Comparison of ENCODE assay signal across 8 cellular contexts in the genomic region with DNA sequence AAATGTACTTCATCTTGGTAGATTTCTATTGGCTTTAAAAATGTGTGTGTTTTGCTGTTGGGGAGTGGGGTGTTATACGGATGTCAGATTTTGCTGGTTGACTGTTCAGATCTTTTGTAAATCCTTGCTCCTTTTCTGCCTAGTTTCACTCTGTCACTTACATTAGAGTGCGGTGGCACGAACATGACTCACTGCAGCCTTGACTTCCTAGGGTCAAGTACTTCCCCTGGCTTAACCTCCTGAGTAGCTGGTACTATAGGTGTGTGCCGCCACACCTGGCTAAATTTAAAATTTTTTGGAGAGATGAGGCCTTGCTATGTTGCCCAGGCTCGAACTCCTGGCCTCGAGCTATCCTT. TPM values are rescaled to one million over a fixed set of nuclear protein-coding genes. Genes with fewer than 3 reads are reported as not detected.
DNase-seq lines count a peak whose midpoint lies in the region; ATAC-seq and TF ChIP-seq lines count a peak whose summit lies in the region.
"Not testable (repeated sequence)": the region's sequence is repeated elsewhere in the genome, so short reads cannot be mapped to it uniquely, and the experiment has no call there.

No MANE protein-coding gene starts in this region.

- not testable (repeated sequence) for H2AFZ ChIP-seq in HCT116 (ENCODE audit: low read depth, low read length, poor library complexity, severe bottlenecking)

- not testable (repeated sequence) for DNase-seq in AG04449 (ENCODE audit: low read depth, low spot score); HCT116 (ENCODE audit: low read depth, low spot score); SJSA1 (ENCODE audit: low read depth in 1 of 2, low spot score in 2 of 2); activated naive CD4-positive, alpha-beta T cell treated with anti-CD3 and anti-CD28 coated beads, Interleukin-2, amount 50 U/mL, for 72 hours (ENCODE audit: low spot score in 2 of 2); effector memory CD8-positive, alpha-beta T cell; natural killer cell treated with Interleukin-12 subunit alpha and Interleukin-12 subunit beta and Interleukin-15 and Interleukin-18, amount 100 ng/mL, for 72 hours (ENCODE audit: low spot score)

- not testable (repeated sequence) for TF ChIP-seq POLR2A in HCT116 (IDR thresholded peaks at IDR 0.05; ENCODE audit: borderline replicate concordance, extremely low read depth, insufficient read depth, insufficient read length)

- BruUV-seq in HCT116 (replicated peaks; lab: Mats Ljungman, UMichigan): not testable (repeated sequence)

- not testable (repeated sequence) for H3K4me1 ChIP-seq in HCT116 (ENCODE audit: control insufficient read depth in 1 of 2, insufficient read depth in 2 of 2, low read length in 2 of 2); SJSA1 (replicated peaks); iPS-18a (ENCODE audit: control insufficient read depth, low read depth, low read length)

- RAD21 ChIA-PET in HCT116 (lab: Charles Lee; ENCODE audit: low non-redundant PET in 1 of 2, low total read pairs in 2 of 2, uncharacterized antibody in 2 of 2, unreplicated experiment in 2 of 2): not testable (repeated sequence)

- ATAC-seq in HCT116; effector memory CD8-positive, alpha-beta T cell (replicated peaks); stimulated activated memory B cell treated with anti-CD40 and anti-IgM and Interleukin-4, amounts not matched to agents 10 μg/mL and 1 μg/mL and 100 μg/mL, for 72 hours: not testable (repeated sequence)
- ATAC-seq in activated naive CD4-positive, alpha-beta T cell treated with anti-CD3 and anti-CD28 coated beads, Interleukin-2, amount 50 U/mL, for 72 hours: peak in 1 of 2 donors; percentile 16
- ATAC-seq in natural killer cell treated with Interleukin-12 subunit alpha and Interleukin-12 subunit beta and Interleukin-15 and Interleukin-18, amount 100 ng/mL, for 72 hours: peak in 1 of 2 donors; percentile 31

- H3K36me3 Mint-ChIP-seq in activated naive CD4-positive, alpha-beta T cell treated with anti-CD3 and anti-CD28 coated beads, Interleukin-2, amount 50 U/mL, for 72 hours; natural killer cell treated with Interleukin-12 subunit alpha and Interleukin-12 subunit beta and Interleukin-15 and Interleukin-18, amount 100 ng/mL, for 72 hours; stimulated activated memory B cell treated with anti-CD40 and anti-IgM and Interleukin-4, amounts not matched to agents 10 μg/mL and 1 μg/mL and 100 μg/mL, for 72 hours: not testable (repeated sequence)
- H3K36me3 Mint-ChIP-seq in effector memory CD8-positive, alpha-beta T cell (ENCODE audit: insufficient read depth): peaks cover 12% of the 10 kb centered on the region

- H3K4me2 ChIP-seq in HCT116 (ENCODE audit: low read length): peak overlapping the region; percentile 71

- not testable (repeated sequence) for H3K9me3 ChIP-seq in HCT116 (ENCODE audit: control insufficient read depth in 1 of 2, insufficient read depth in 1 of 2, low read depth in 1 of 2, low read length in 2 of 2); SJSA1 (replicated peaks); iPS-18a (ENCODE audit: control insufficient read depth, low read depth, low read length)

- TF ChIP-seq RAD21 in HCT116 (IDR thresholded peaks at IDR 0.05; ENCODE audit: low read depth): not testable (repeated sequence)

- intact Hi-C loops in HCT116 (cut with micrococcal nuclease): not testable (repeated sequence)

- H3K27ac ChIP-seq in HCT116 (ENCODE audit: low read depth, low read length); iPS-18a (ENCODE audit: low read length): not testable (repeated sequence)
- H3K27ac ChIP-seq in SJSA1: peak overlapping the region; percentile 71; the same call in 1 of the 2 replicates

- H3K27me3 ChIP-seq in HCT116 (ENCODE audit: insufficient read depth, low read length); SJSA1 (replicated peaks); iPS-18a (ENCODE audit: control insufficient read depth, insufficient read depth, low read length): not testable (repeated sequence)

- not testable (repeated sequence) for H3K9me2 ChIP-seq in HCT116 (ENCODE audit: insufficient read depth)

- H3K9me3 Mint-ChIP-seq in activated naive CD4-positive, alpha-beta T cell treated with anti-CD3 and anti-CD28 coated beads, Interleukin-2, amount 50 U/mL, for 72 hours; effector memory CD8-positive, alpha-beta T cell; natural killer cell treated with Interleukin-12 subunit alpha and Interleukin-12 subunit beta and Interleukin-15 and Interleukin-18, amount 100 ng/mL, for 72 hours; stimulated activated memory B cell treated with anti-CD40 and anti-IgM and Interleukin-4, amounts not matched to agents 10 μg/mL and 1 μg/mL and 100 μg/mL, for 72 hours: not testable (repeated sequence)

- TF ChIP-seq CTCF in AG04449 (IDR thresholded peaks at IDR 0.05; ENCODE audit: insufficient read depth, low read length, missing control alignments); HCT116 (IDR thresholded peaks at IDR 0.05 in 2 of 3, conservative IDR thresholded peaks at IDR 0.05 in 1 of 3; ENCODE audit: borderline replicate concordance in 1 of 3, insufficient read depth in 1 of 3, low read depth in 2 of 3, low read length in 2 of 3): not testable (repeated sequence)

- peak overlapping the region; percentile 71 for H3K9ac ChIP-seq in HCT116 (ENCODE audit: low read length)
- not testable (repeated sequence) for H3K9ac ChIP-seq in iPS-18a (ENCODE audit: low read length)

- peak overlapping the region; percentile 50 to 91 for H3K27ac Mint-ChIP-seq in activated naive CD4-positive, alpha-beta T cell treated with anti-CD3 and anti-CD28 coated beads, Interleukin-2, amount 50 U/mL, for 72 hours
- H3K27ac Mint-ChIP-seq in effector memory CD8-positive, alpha-beta T cell: peak overlapping the region; percentile 75 to 78
- H3K27ac Mint-ChIP-seq in natural killer cell treated with Interleukin-12 subunit alpha and Interleukin-12 subunit beta and Interleukin-15 and Interleukin-18, amount 100 ng/mL, for 72 hours: peak overlapping the region; percentile 67 to 88
- peak overlapping the region; percentile 94 for H3K27ac Mint-ChIP-seq in stimulated activated memory B cell treated with anti-CD40 and anti-IgM and Interleukin-4, amounts not matched to agents 10 μg/mL and 1 μg/mL and 100 μg/mL, for 72 hours

- H3K4me1 Mint-ChIP-seq in effector memory CD8-positive, alpha-beta T cell (ENCODE audit: low read depth in 2 of 2): peaks cover 13 to 27% of the 10 kb centered on the region in 2 donors
- H3K4me1 Mint-ChIP-seq in natural killer cell treated with Interleukin-12 subunit alpha and Interleukin-12 subunit beta and Interleukin-15 and Interleukin-18, amount 100 ng/mL, for 72 hours (ENCODE audit: low read depth in 2 of 2): peaks cover 26 to 33% of the 10 kb centered on the region in 2 donors
- peaks cover 54% of the 10 kb centered on the region for H3K4me1 Mint-ChIP-seq in stimulated activated memory B cell treated with anti-CD40 and anti-IgM and Interleukin-4, amounts not matched to agents 10 μg/mL and 1 μg/mL and 100 μg/mL, for 72 hours

- H3K4me3 ChIP-seq in AG04449 (ENCODE audit: low read depth, low read length) (peak overlapping the region; percentile 64), HCT116 (replicated peaks in 1 of 2; ENCODE audit: low read depth in 1 of 2, low read length in 2 of 2) (peak overlapping the region; percentile 65 to 71), SJSA1 (peak overlapping the region; percentile 96), iPS-18a (ENCODE audit: low read length) (peak overlapping the region; percentile 70)

- CTCF ChIA-PET in AG04449 (lab: Yijun Ruan, JAX): not testable (repeated sequence)
- CTCF ChIA-PET in HCT116 (lab: Charles Lee): interaction anchor here (1.0 kb wide), 1 partner anchor 63 kb away, joined by 3 read pairs; no protein-coding TSS in a partner anchor

- not testable (repeated sequence) for H3K27me3 Mint-ChIP-seq in effector memory CD8-positive, alpha-beta T cell; natural killer cell treated with Interleukin-12 subunit alpha and Interleukin-12 subunit beta and Interleukin-15 and Interleukin-18, amount 100 ng/mL, for 72 hours; stimulated activated memory B cell treated with anti-CD40 and anti-IgM and Interleukin-4, amounts not matched to agents 10 μg/mL and 1 μg/mL and 100 μg/mL, for 72 hours

- POLR2A ChIA-PET in AG04449 (lab: Yijun Ruan, JAX); HCT116 (lab: Charles Lee): not testable (repeated sequence)

- not testable (repeated sequence) for H3K36me3 ChIP-seq in HCT116 (ENCODE audit: control insufficient read depth in 1 of 2, insufficient read depth in 2 of 2, low read length in 2 of 2); SJSA1; iPS-18a (ENCODE audit: control insufficient read depth, low read depth, low read length)

- H3K4me3 Mint-ChIP-seq in effector memory CD8-positive, alpha-beta T cell: peak overlapping the region; percentile 94
- H3K4me3 Mint-ChIP-seq in natural killer cell treated with Interleukin-12 subunit alpha and Interleukin-12 subunit beta and Interleukin-15 and Interleukin-18, amount 100 ng/mL, for 72 hours: peak overlapping the region; percentile 84
- peak overlapping the region; percentile 94 for H3K4me3 Mint-ChIP-seq in stimulated activated memory B cell treated with anti-CD40 and anti-IgM and Interleukin-4, amounts not matched to agents 10 μg/mL and 1 μg/mL and 100 μg/mL, for 72 hours

- H3K79me2 ChIP-seq in HCT116 (ENCODE audit: insufficient read depth, low read length): peaks cover 33% of the 10 kb centered on the region

- not testable (repeated sequence) for H4K20me1 ChIP-seq in HCT116 (ENCODE audit: insufficient read depth)

RNA-seq across cellular contexts. Expression of gene VPREB1, which starts 54.0 kb away (rescaled TPM):
- total RNA-seq in HCT116 (2021; ENCODE audit: unreplicated experiment): not detected
- polyA plus RNA-seq in HCT116 (2012): not detected in 2 replicates
- total RNA-seq in SJSA1 (2014; rRNA removed; shearing (Covaris generic)): not detected in 2 replicates
- total RNA-seq in activated naive CD4-positive, alpha-beta T cell treated with anti-CD3 and anti-CD28 coated beads, Interleukin-2, amount 50 U/mL, for 72 hours: not detected
- total RNA-seq in natural killer cell treated with Interleukin-12 subunit alpha and Interleukin-12 subunit beta and Interleukin-15 and Interleukin-18, amount 100 ng/mL, for 72 hours: not detected
